In the genomic region with DNA sequence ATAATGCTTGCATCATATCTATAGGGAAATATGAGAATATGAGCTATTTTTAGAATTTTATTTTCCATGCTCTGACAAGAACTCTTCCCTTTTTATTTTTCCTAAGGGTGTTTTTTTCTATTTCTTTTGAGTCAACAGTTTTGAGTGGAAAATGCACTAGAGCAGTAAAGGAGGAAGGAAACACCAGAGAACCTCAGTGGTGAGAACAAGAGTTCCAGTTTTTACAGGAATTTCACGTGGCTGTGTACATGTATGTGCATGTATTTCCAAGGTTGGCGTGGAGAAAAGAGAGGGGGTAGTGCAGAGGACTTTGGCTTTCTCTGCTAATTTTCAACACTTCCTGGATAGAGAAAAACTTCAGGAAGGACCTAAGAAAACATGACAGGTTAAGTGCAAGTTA, we compare ENCODE assay signal across 28 cellular contexts.
"Had no signal": no experiment of that assay in that cellular context is flagged by ENCODE, and none has a peak within 500 bp of the region (broad histone marks: within the 10 kb centered on the region; RNA-seq: fewer than 3 reads in every experiment).

No MANE protein-coding gene starts in this region.

- H3K9me3 ChIP-seq: adrenal gland, body of pancreas, colonic mucosa, esophagus muscularis mucosa, ovary, psoas muscle, suprapubic skin, tibial artery had no signal

- H3K36me3 ChIP-seq: adrenal gland, cardiac muscle cell, colonic mucosa, esophagus muscularis mucosa, ovary, spleen, suprapubic skin, tibial artery had no signal

- H3K27me3 ChIP-seq: adrenal gland, body of pancreas, cardiac muscle cell, colonic mucosa, esophagus muscularis mucosa, hepatocyte, ovary, spleen, suprapubic skin, tibial artery had no signal

- H3K4me1 Mint-ChIP-seq: activated naive CD8-positive, alpha-beta T cell treated with anti-CD3 and anti-CD28 coated beads for 36 hours; naive thymus-derived CD4-positive, alpha-beta T cell had no signal

- H3K4me1 ChIP-seq: adrenal gland, body of pancreas, colonic mucosa, esophagus muscularis mucosa, psoas muscle, suprapubic skin, tibial artery had no signal

- H3K27ac ChIP-seq: body of pancreas, cardiac muscle cell, colonic mucosa, esophagus muscularis mucosa, hepatocyte, ovary, psoas muscle, spleen, suprapubic skin, tibial artery, VCaP had no signal

- H3K27ac Mint-ChIP-seq: activated naive CD8-positive, alpha-beta T cell treated with anti-CD3 and anti-CD28 coated beads for 36 hours; effector memory CD8-positive, alpha-beta T cell; memory B cell; naive thymus-derived CD4-positive, alpha-beta T cell; T-helper 2 cell treated with Interferon-gamma antibody and Interleukin-4, amounts not matched to agents 5 μg/mL and 100 μg/mL, for 36 hours had no signal

- H3K4me3 ChIP-seq: adrenal gland, body of pancreas, cardiac muscle cell, colonic mucosa, esophagus muscularis mucosa, hepatocyte, ovary, psoas muscle, spleen, suprapubic skin, tibial artery had no signal

- H3K36me3 Mint-ChIP-seq: activated naive CD8-positive, alpha-beta T cell treated with anti-CD3 and anti-CD28 coated beads for 36 hours; memory B cell; naive thymus-derived CD4-positive, alpha-beta T cell had no signal

- ATAC-seq: body of pancreas; effector memory CD8-positive, alpha-beta T cell; left colon; naive thymus-derived CD4-positive, alpha-beta T cell; psoas muscle had no signal

- DNase-seq: activated CD4-positive, alpha-beta T cell treated with anti-CD3 and anti-CD28 coated beads for 4 hours; activated CD4-positive, alpha-beta T cell treated with anti-CD3 and anti-CD28 coated beads, Interleukin-2, amount 50 U/mL, for 4 hours; activated CD8-positive, alpha-beta memory T cell treated with anti-CD3 and anti-CD28 coated beads for 24 hours; activated effector memory CD4-positive, alpha-beta T cell treated with Interleukin-2 at 50 U/mL for 16 hours; activated naive CD4-positive, alpha-beta T cell treated with Interleukin-2 at 50 U/mL for 16 hours; activated naive CD8-positive, alpha-beta T cell treated with anti-CD3 and anti-CD28 coated beads for 36 hours; adrenal gland; aorta; body of pancreas; cerebellar nuclear complex; colonic mucosa; effector memory CD8-positive, alpha-beta T cell; kidney; left colon; midbrain; naive thymus-derived CD4-positive, alpha-beta T cell; ovary; psoas muscle; spleen; stimulated activated naive CD4-positive, alpha-beta T cell; tibial artery had no signal

- H3K4me3 Mint-ChIP-seq: activated naive CD8-positive, alpha-beta T cell treated with anti-CD3 and anti-CD28 coated beads for 36 hours; effector memory CD8-positive, alpha-beta T cell; memory B cell; naive thymus-derived CD4-positive, alpha-beta T cell; T-helper 2 cell treated with Interferon-gamma antibody and Interleukin-4, amounts not matched to agents 5 μg/mL and 100 μg/mL, for 36 hours had no signal

- H3K27me3 Mint-ChIP-seq: activated naive CD8-positive, alpha-beta T cell treated with anti-CD3 and anti-CD28 coated beads for 36 hours; memory B cell had no signal

- H3K9me3 Mint-ChIP-seq: activated naive CD8-positive, alpha-beta T cell treated with anti-CD3 and anti-CD28 coated beads for 36 hours; memory B cell had no signal
